In genomic region chr1:9303916-9304315, GRCh38 we compare ENCODE assay signal across 1 cellular context.
TF ChIP-seq lines count a peak whose summit lies in the region.

No MANE protein-coding gene starts in this region.

TF ChIP-seq in H1, 55 proteins besides CTCF, POLR2A, EP300 and RAD21:
- TF ChIP-seq POU5F1 (IDR thresholded peaks at IDR 0.05; ENCODE audit: low read depth, low read length) (no peak), MAX (IDR thresholded peaks at IDR 0.05) (no peak), HDAC2 (IDR thresholded peaks at IDR 0.05; ENCODE audit: borderline replicate concordance in 1 of 2, low read depth in 2 of 2, low read length in 2 of 2) (no peak), CBX5 (IDR thresholded peaks at IDR 0.05; ENCODE audit: low read depth, low read length) (no peak), ZNF274 (IDR thresholded peaks at IDR 0.05; ENCODE audit: borderline replicate concordance, extremely low read depth, low read length) (no peak), SP1 (IDR thresholded peaks at IDR 0.05; ENCODE audit: low read depth, low read length) (no peak), RBBP5 (IDR thresholded peaks at IDR 0.05; ENCODE audit: borderline replicate concordance, low read depth, low read length) (no peak), GTF2F1 (IDR thresholded peaks at IDR 0.05; ENCODE audit: borderline replicate concordance, low read depth, low read length) (no peak), POLR2AphosphoS5 (IDR thresholded peaks at IDR 0.05; ENCODE audit: low read depth, low read length) (no peak), SP4 (IDR thresholded peaks at IDR 0.05; ENCODE audit: low read length) (no peak), SAP30 (IDR thresholded peaks at IDR 0.05; ENCODE audit: insufficient read depth, insufficient replicate concordance, low read length) (no peak), TAF1 (IDR thresholded peaks at IDR 0.05; ENCODE audit: low read depth, low read length) (no peak), SIN3A (conservative IDR thresholded peaks at IDR 0.05 in 1 of 2, IDR thresholded peaks at IDR 0.05 in 1 of 2; ENCODE audit: low read depth in 1 of 2, low read length in 2 of 2) (no peak), ATF2 (IDR thresholded peaks at IDR 0.05; ENCODE audit: low read length) (no peak), EZH2 (IDR thresholded peaks at IDR 0.05; ENCODE audit: low read depth, low read length, severe bottlenecking) (no peak)
